8 cellular contexts compared by ENCODE assay signal in genomic region chr2:72148975-72149555, GRCh38. TPM values are rescaled to one million over a fixed set of nuclear protein-coding genes. Genes with fewer than 3 reads are reported as not detected.
A peak's percentile ranks its signal among the peaks of the same experiment; 100 is the strongest.
DNase-seq lines count a peak whose midpoint lies in the region; ATAC-seq and TF ChIP-seq lines count a peak whose summit lies in the region.

No MANE protein-coding gene starts in this region.

- H2AFZ ChIP-seq in fibroblast of lung (ENCODE audit: low read length), result peak overlapping the region; percentile 59

- TF ChIP-seq CTCF in A673 (conservative IDR thresholded peaks at IDR 0.05; ENCODE audit: low read depth, low read length) (no peak), activated B cell treated with CpG ODN at 0.5 μM for 24 hours (IDR thresholded peaks at IDR 0.05) (no peak), fibroblast of lung (conservative IDR thresholded peaks at IDR 0.05 in 1 of 2, IDR thresholded peaks at IDR 0.05 in 1 of 2; ENCODE audit: low read depth in 1 of 2, low read length in 2 of 2) (no peak)

- peak; percentile 31 for ATAC-seq in activated B cell treated with CpG ODN at 0.5 μM for 24 hours (ENCODE audit: low read depth)
- ATAC-seq in naive thymus-derived CD8-positive, alpha-beta T cell, result peak in 1 of 2 donors; percentile 18
- no peak for ATAC-seq in GM21390 (IDR thresholded peaks at IDR 0.05; ENCODE audit: unreplicated experiment)

- CTCF ChIA-PET in A673 (lab: Charles Lee), result interaction anchor here (0.6 to 2.3 kb wide), 3 partner anchors 8 to 225 kb away, joined by 3 to 5 read pairs (median 3); no protein-coding TSS in a partner anchor
- CTCF ChIA-PET in activated B cell treated with CpG ODN at 0.5 μM for 24 hours (lab: Charles Lee), result interaction anchor here (0.6 kb wide), 1 partner anchor 224 kb away, joined by 3 read pairs; no protein-coding TSS in a partner anchor

- no peaks in the 10 kb centered on the region for H3K79me2 ChIP-seq in fibroblast of lung (ENCODE audit: control insufficient read depth, insufficient read depth, low read length)

- H3K9me3 ChIP-seq in A673 (ENCODE audit: low read depth, low read length, poor library complexity, severe bottlenecking) (no peaks in the 10 kb centered on the region), fibroblast of lung (ENCODE audit: control insufficient read depth, insufficient read depth, low read depth, low read length) (no peaks in the 10 kb centered on the region)

- H3K4me1 ChIP-seq in A673 (ENCODE audit: insufficient read depth, low read length, poor library complexity, severe bottlenecking) (peaks cover 30% of the 10 kb centered on the region), fibroblast of lung (ENCODE audit: control insufficient read depth, extremely low read depth, insufficient read depth, low read length) (peaks cover 2% of the 10 kb centered on the region)

- H3K9ac ChIP-seq in fibroblast of lung (ENCODE audit: insufficient read depth, low read length), result no peak overlapping the region

- POLR2A ChIA-PET in A673 (lab: Charles Lee; ENCODE audit: low non-redundant PET) (interaction anchor here (0.7 kb wide), 1 partner anchor 211 kb away, joined by 7 read pairs; no protein-coding TSS in a partner anchor), activated B cell treated with CpG ODN at 0.5 μM for 24 hours (lab: Charles Lee) (no interaction called here)
- POLR2A ChIA-PET in naive thymus-derived CD8-positive, alpha-beta T cell (lab: Charles Lee), result no interaction called here

- peaks cover 45% of the 10 kb centered on the region for H3K4me1 Mint-ChIP-seq in activated B cell treated with CpG ODN at 0.5 μM for 24 hours
- peaks cover 28 to 55% (median 41%) of the 10 kb centered on the region in 4 donors for H3K4me1 Mint-ChIP-seq in naive thymus-derived CD8-positive, alpha-beta T cell

- H3K9me3 Mint-ChIP-seq in activated B cell treated with CpG ODN at 0.5 μM for 24 hours, result peaks cover 4% of the 10 kb centered on the region
- peaks cover 0 to 7% (median 0%) of the 10 kb centered on the region in 9 donors for H3K9me3 Mint-ChIP-seq in naive thymus-derived CD8-positive, alpha-beta T cell

- H3K27me3 ChIP-seq in A673 (replicated peaks; ENCODE audit: insufficient read depth, low read depth, low read length, poor library complexity) (peaks cover 39% of the 10 kb centered on the region), fibroblast of lung (ENCODE audit: control insufficient read depth, insufficient read depth, low read length) (peaks cover 66% of the 10 kb centered on the region)

- DNase-seq in A673 (ENCODE audit: low spot score) (no peak), H4 (ENCODE audit: low spot score) (peak; percentile 53), activated B cell treated with CpG ODN at 0.5 μM for 24 hours (no peak), fibroblast of lung (ENCODE audit: low read depth in 2 of 2) (peak; percentile 24 to 40), HPDE6-E6E7 (ENCODE audit: extremely low spot score) (no peak), superior temporal gyrus (ENCODE audit: extremely low spot score) (no peak)
- DNase-seq in naive thymus-derived CD8-positive, alpha-beta T cell, result peak in 2 of 10 donors; percentile 6 to 17

- peaks cover 66% of the 10 kb centered on the region for H3K27me3 Mint-ChIP-seq in activated B cell treated with CpG ODN at 0.5 μM for 24 hours
- H3K27me3 Mint-ChIP-seq in naive thymus-derived CD8-positive, alpha-beta T cell, result peaks cover 37 to 82% (median 69%) of the 10 kb centered on the region in 5 donors

- no TSS peak for BruUV-seq in A673 (replicated peaks; lab: Mats Ljungman, UMichigan)

- H3K36me3 ChIP-seq in A673 (ENCODE audit: insufficient read depth, low read length, poor library complexity, severe bottlenecking), result no peaks in the 10 kb centered on the region
- H3K36me3 ChIP-seq in fibroblast of lung (ENCODE audit: control insufficient read depth, insufficient read depth, low read length), result no peaks in the 10 kb centered on the region

- H3K27ac Mint-ChIP-seq in activated B cell treated with CpG ODN at 0.5 μM for 24 hours, result no peak overlapping the region
- peak overlapping the region in 2 of 10 donors; percentile 31 to 38 for H3K27ac Mint-ChIP-seq in naive thymus-derived CD8-positive, alpha-beta T cell

- peak overlapping the region; percentile 60 for H3K4me3 ChIP-seq in A673 (ENCODE audit: low read depth, low read length, poor library complexity, severe bottlenecking)
- H3K4me3 ChIP-seq in fibroblast of lung (replicated peaks in 1 of 4; ENCODE audit: control extremely low read depth in 1 of 4, insufficient read depth in 1 of 4, low read depth in 3 of 4, low read length in 4 of 4), result peak overlapping the region; percentile 18 to 60 (median 46)

- intact Hi-C loops in A673 (cut with micrococcal nuclease; ENCODE audit: unreplicated experiment), result loop anchor here (5.0 to 10.0 kb wide), 3 partner anchors 347 to 534 kb away; no protein-coding TSS in a partner anchor
- intact Hi-C loops in activated B cell treated with CpG ODN at 0.5 μM for 24 hours (cut with micrococcal nuclease), result loop anchor here (5.0 to 10.0 kb wide), 3 partner anchors 426 to 1146 kb away; partner anchors contain the start of genes EGR4 and EMX1

- H3K4me3 Mint-ChIP-seq in activated B cell treated with CpG ODN at 0.5 μM for 24 hours, result peak overlapping the region; percentile 80
- H3K4me3 Mint-ChIP-seq in naive thymus-derived CD8-positive, alpha-beta T cell, result peak overlapping the region; percentile 75 to 91 (median 87)

- no peak overlapping the region for H3K27ac ChIP-seq in A673 (ENCODE audit: low read depth, low read length, poor library complexity, severe bottlenecking)
- no peak overlapping the region for H3K27ac ChIP-seq in fibroblast of lung (ENCODE audit: insufficient read depth, low read length)

- H3K4me2 ChIP-seq in fibroblast of lung (ENCODE audit: extremely low read depth, insufficient read depth, low read length), result peak overlapping the region; percentile 78

- H4K20me1 ChIP-seq in fibroblast of lung (ENCODE audit: control insufficient read depth, extremely low read depth, insufficient read depth, low read length), result no peaks in the 10 kb centered on the region

- H3K36me3 Mint-ChIP-seq in activated B cell treated with CpG ODN at 0.5 μM for 24 hours (ENCODE audit: low read depth), result no peaks in the 10 kb centered on the region
- H3K36me3 Mint-ChIP-seq in naive thymus-derived CD8-positive, alpha-beta T cell, result peaks cover 0 to 9% (median 0%) of the 10 kb centered on the region in 3 donors

RNA-seq across cellular contexts. Expression of gene CYP26B1, which starts 1.4 kb away (rescaled TPM):
- total RNA-seq in A673 (2021) (2.1 and 2.7 TPM in 2 replicates), activated B cell treated with CpG ODN at 0.5 μM for 24 hours (not detected in 2 replicates), fibroblast of lung (0.17 and 0.51 TPM in 2 replicates)
- total RNA-seq in H4 (2014; rRNA removed; shearing (Covaris generic)), result 1.5 and 1.7 TPM in 2 replicates
- 0.02 and 0.09 TPM in 2 replicates for polyA plus RNA-seq in fibroblast of lung
- 0.07 and 0.17 TPM in 2 replicates for polyA plus RNA-seq in fibroblast of lung (2012)
- polyA minus RNA-seq in fibroblast of lung (ENCODE audit: low replicate concordance), result 0.24 and 0.85 TPM in 2 replicates
- not detected for total RNA-seq in naive thymus-derived CD8-positive, alpha-beta T cell
- polyA plus RNA-seq in naive thymus-derived CD8-positive, alpha-beta T cell, result not detected

Comparison
In these comparisons a context has a peak if more than half of its experiments do, and no peak if none do; other contexts are left out.
1. DNase-seq: peak in H4 (single experiment) and fibroblast of lung (2 of 2); none in A673 (single experiment), activated B cell treated with CpG ODN at 0.5 μM for 24 hours (single experiment), HPDE6-E6E7 (single experiment) and superior temporal gyrus (single experiment).